In the genomic region with DNA sequence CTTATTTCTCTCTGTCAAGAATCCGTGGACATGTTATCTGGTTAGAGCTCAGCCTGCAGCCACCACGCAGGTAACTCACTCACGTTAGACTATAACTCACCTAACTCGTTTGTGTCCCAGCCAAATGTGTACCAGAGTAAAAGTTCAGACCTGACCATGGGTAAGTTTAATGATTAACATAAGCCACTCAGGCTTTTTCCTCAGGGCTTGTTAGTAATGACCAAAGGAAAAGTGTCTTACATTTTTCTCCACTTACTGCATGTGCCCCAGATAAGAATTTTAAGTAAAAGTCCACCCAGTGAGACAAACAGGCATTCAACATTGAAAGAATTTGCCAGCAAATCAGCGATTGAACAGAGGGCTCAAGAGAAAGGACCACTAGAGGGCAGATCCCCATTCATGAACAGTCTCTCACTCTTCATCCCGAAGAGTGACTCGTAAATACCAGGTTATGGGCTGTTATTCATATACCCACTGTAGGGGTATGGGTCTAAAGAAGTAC, we compare ENCODE assay signal across 9 cellular contexts. TPM values are rescaled to one million over a fixed set of nuclear protein-coding genes. Genes with fewer than 3 reads are reported as not detected.
A peak's percentile ranks its signal among the peaks of the same experiment; 100 is the strongest.
DNase-seq lines count a peak whose midpoint lies in the region; ATAC-seq and TF ChIP-seq lines count a peak whose summit lies in the region.
"Had no signal": no experiment of that assay in that cellular context is flagged by ENCODE, and none has a peak within 500 bp of the region (broad histone marks: within the 10 kb centered on the region; RNA-seq: fewer than 3 reads in every experiment).

A gene with protein sequence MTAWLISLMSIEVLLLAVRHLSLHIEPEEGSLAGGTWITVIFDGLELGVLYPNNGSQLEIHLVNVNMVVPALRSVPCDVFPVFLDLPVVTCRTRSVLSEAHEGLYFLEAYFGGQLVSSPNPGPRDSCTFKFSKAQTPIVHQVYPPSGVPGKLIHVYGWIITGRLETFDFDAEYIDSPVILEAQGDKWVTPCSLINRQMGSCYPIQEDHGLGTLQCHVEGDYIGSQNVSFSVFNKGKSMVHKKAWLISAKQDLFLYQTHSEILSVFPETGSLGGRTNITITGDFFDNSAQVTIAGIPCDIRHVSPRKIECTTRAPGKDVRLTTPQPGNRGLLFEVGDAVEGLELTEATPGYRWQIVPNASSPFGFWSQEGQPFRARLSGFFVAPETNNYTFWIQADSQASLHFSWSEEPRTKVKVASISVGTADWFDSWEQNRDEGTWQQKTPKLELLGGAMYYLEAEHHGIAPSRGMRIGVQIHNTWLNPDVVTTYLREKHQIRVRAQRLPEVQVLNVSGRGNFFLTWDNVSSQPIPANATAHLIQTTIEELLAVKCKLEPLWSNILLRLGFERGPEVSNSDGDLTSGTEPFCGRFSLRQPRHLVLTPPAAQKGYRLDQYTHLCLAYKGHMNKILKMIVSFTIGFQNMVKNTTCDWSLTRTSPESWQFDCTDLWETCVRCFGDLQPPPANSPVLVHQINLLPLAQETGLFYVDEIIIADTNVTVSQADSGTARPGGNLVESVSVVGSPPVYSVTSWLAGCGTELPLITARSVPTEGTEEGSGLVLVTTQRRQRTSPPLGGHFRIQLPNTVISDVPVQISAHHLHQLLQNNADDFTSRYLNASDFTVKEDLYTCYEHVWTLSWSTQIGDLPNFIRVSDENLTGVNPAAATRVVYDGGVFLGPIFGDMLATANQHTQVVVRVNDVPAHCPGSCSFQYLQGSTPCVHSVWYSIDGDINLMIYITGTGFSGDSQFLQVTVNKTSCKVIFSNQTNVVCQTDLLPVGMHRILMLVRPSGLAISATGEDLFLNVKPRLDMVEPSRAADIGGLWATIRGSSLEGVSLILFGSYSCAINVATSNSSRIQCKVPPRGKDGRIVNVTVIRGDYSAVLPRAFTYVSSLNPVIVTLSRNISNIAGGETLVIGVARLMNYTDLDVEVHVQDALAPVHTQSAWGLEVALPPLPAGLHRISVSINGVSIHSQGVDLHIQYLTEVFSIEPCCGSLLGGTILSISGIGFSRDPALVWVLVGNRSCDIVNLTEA (N-terminal part only) (minus strand): TSS at position 116 of the 502 bp plus-strand sequence. CDS start 2,680 bp downstream, outside the sequence.

- TF ChIP-seq POLR2A in heart left ventricle (IDR thresholded peaks at IDR 0.05) (no peak), Peyer's patch (IDR thresholded peaks at IDR 0.05) (no peak)

- CTCF ChIA-PET in T-cell (lab: Charles Lee) = interaction anchor here in 1 of 2 donors (1.3 kb wide), 1 partner anchor 15 kb away, joined by 4 read pairs; no protein-coding TSS in a partner anchor

- ATAC-seq in heart left ventricle = no peak
- no peak for ATAC-seq in left cardiac atrium
- ATAC-seq in T-cell (replicated peaks in 1 of 4) = no peak

- WGBS in heart left ventricle, 4 donors = 28 to 46% (median 41%) methylated on average over 7 of the region's 7 CpGs

- DNase-seq in heart left ventricle (no peak), left cardiac atrium (no peak), Peyer's patch (no peak), hepatic stellate cell (ENCODE audit: low spot score) (peak; percentile 5), SHP77 treated with DMSO at 0.1 percent for 48 hours (lab: John Stamatoyannopoulos, UW) (no peak), NCI-H1436 (lab: John Stamatoyannopoulos, UW) (no peak), T-cell (no peak)
- DNase-seq in activated CD4-positive, alpha-beta T cell treated with anti-CD3 and anti-CD28 coated beads for 4 hours = no peak
- DNase-seq: posterior cingulate gyrus had no signal

- peaks cover 5 to 9% of the 10 kb centered on the region in 2 donors for H3K27me3 Mint-ChIP-seq in T-cell

- peaks cover 0 to 6% (median 0%) of the 10 kb centered on the region in 9 donors for H3K27me3 ChIP-seq in heart left ventricle
- no peaks in the 10 kb centered on the region for H3K27me3 ChIP-seq in Peyer's patch

- no peaks in the 10 kb centered on the region for H3K4me1 ChIP-seq in heart left ventricle
- H3K4me1 ChIP-seq in Peyer's patch = peaks cover 0 to 3% (median 0%) of the 10 kb centered on the region in 4 donors

- H3K27ac Mint-ChIP-seq in T-cell = no peak within 1 kb of the TSS

- no peak within 1 kb of the TSS for H3K4me3 ChIP-seq in heart left ventricle
- peak within 1 kb of the TSS in 1 of 4 donors; percentile 29 for H3K4me3 ChIP-seq in Peyer's patch

- H3K27ac ChIP-seq in heart left ventricle (no peak within 1 kb of the TSS), Peyer's patch (no peak within 1 kb of the TSS)

- intact Hi-C loops in heart left ventricle (cut with DNase I) = loop anchor here in 1 of 10 donors (10.0 kb wide), 1 partner anchor 147 kb away; no protein-coding TSS in a partner anchor
- intact Hi-C loops in left cardiac atrium (cut with DNase I) = loop anchor here in 1 of 2 donors (10.0 kb wide), 1 partner anchor 167 kb away; no protein-coding TSS in a partner anchor

- no peaks in the 10 kb centered on the region for H3K9me3 Mint-ChIP-seq in T-cell

- no peaks in the 10 kb centered on the region for H3K9me3 ChIP-seq in heart left ventricle
- no peaks in the 10 kb centered on the region for H3K9me3 ChIP-seq in Peyer's patch

- POLR2A ChIA-PET in T-cell (lab: Charles Lee) = no interaction called here

- H3K36me3 ChIP-seq in heart left ventricle (no peaks in the 10 kb centered on the region), Peyer's patch (no peaks in the 10 kb centered on the region)

- no peaks in the 10 kb centered on the region for H3K36me3 Mint-ChIP-seq in T-cell

- TF ChIP-seq CTCF in heart left ventricle (IDR thresholded peaks at IDR 0.05) = peak in 7 of 12 donors; percentile 9 to 35 (median 16)
- TF ChIP-seq CTCF in Peyer's patch (IDR thresholded peaks at IDR 0.05) = peak in 4 of 6 experiments; percentile 13 to 61 (median 46)

- no peak within 1 kb of the TSS for H3K4me3 Mint-ChIP-seq in T-cell

- H3K4me1 Mint-ChIP-seq in T-cell = no peaks in the 10 kb centered on the region

RNA-seq across cellular contexts. Expression of the gene that starts here (rescaled TPM):
- under 1 TPM in 2 of 9 donors, not detected in 7; 0.02 to 0.04 TPM for total RNA-seq in heart left ventricle
- not detected for polyA plus RNA-seq in heart left ventricle
- total RNA-seq in left cardiac atrium = not detected
- under 1 TPM; 0.53 to 0.83 (median 0.60) TPM for total RNA-seq in Peyer's patch
- under 1 TPM in 2 of 5 donors, not detected in 3; 0.03 TPM for total RNA-seq in T-cell
